ENCODE assay signal across 1 cellular context in genomic region chr13:43608400-43609137, GRCh38.
TF ChIP-seq lines count a peak whose summit lies in the region.

No MANE protein-coding gene starts in this region.

TF ChIP-seq in SK-N-SH treated with all-trans-retinoic acid at 6 μM for 48 hours, 23 proteins besides CTCF, POLR2A, EP300 and RAD21 (continued from another document):
- TF ChIP-seq POU6F1 (CRISPR knock-in tag; IDR thresholded peaks at IDR 0.05; ENCODE audit: borderline replicate concordance, low read depth) (no peak), TCF4 (CRISPR knock-in tag; IDR thresholded peaks at IDR 0.05; ENCODE audit: borderline replicate concordance) (no peak), TSHZ2 (CRISPR knock-in tag; IDR thresholded peaks at IDR 0.05) (no peak), RARB (CRISPR knock-in tag; IDR thresholded peaks at IDR 0.05) (no peak), ZNF8 (CRISPR knock-in tag; IDR thresholded peaks at IDR 0.05) (no peak), SNAI2 (CRISPR knock-in tag; IDR thresholded peaks at IDR 0.05) (no peak), PPARA (CRISPR knock-in tag; IDR thresholded peaks at IDR 0.05; ENCODE audit: borderline replicate concordance) (no peak), GLIS3 (CRISPR knock-in tag; IDR thresholded peaks at IDR 0.05) (no peak), ZNF565 (CRISPR knock-in tag; conservative IDR thresholded peaks at IDR 0.05; ENCODE audit: low read depth) (no peak), ESRRG (CRISPR knock-in tag; IDR thresholded peaks at IDR 0.05) (no peak)
